13 cellular contexts compared by ENCODE assay signal in the genomic region with DNA sequence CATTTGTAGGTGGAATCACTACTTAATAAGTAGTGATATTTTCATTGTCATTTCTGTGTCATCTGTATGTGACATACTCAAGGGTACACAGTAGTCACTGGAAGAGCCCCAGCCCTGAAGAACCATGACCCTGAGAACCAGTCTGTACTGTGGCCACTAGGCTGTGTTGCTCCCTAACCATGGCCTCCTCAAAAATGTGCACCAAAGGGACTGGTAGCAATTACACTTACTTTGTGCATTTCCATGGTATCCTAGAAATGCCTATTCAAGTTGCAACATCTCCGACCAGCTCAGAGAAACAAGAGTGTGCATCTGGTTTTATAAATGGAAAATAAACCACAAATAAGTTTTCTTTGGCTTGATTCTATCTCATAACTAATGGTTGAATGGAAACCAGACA.
DNase-seq lines count a peak whose midpoint lies in the region; ATAC-seq and TF ChIP-seq lines count a peak whose summit lies in the region.
"Had no signal": no experiment of that assay in that cellular context is flagged by ENCODE, and none has a peak within 500 bp of the region (broad histone marks: within the 10 kb centered on the region; RNA-seq: fewer than 3 reads in every experiment).

No MANE protein-coding gene starts in this region.

- H3K36me3 ChIP-seq in CD4-positive, CD25-positive, alpha-beta regulatory T cell (ENCODE audit: control insufficient read depth, insufficient read depth, low read length), result peaks cover 81% of the 10 kb centered on the region
- H3K36me3 ChIP-seq in RWPE2 (ENCODE audit: low read depth), result no peaks in the 10 kb centered on the region

- no peaks in the 10 kb centered on the region for H3K27me3 ChIP-seq in CD4-positive, CD25-positive, alpha-beta regulatory T cell (ENCODE audit: control insufficient read depth, insufficient read depth, low read length)
- H3K27me3 ChIP-seq in RWPE2 (ENCODE audit: insufficient read depth, poor library complexity, severe bottlenecking), result no peaks in the 10 kb centered on the region

- no peak overlapping the region for H3K4me3 ChIP-seq in CD4-positive, CD25-positive, alpha-beta regulatory T cell (ENCODE audit: low read depth, low read length)
- H3K4me3 ChIP-seq in RWPE2 (ENCODE audit: severe bottlenecking), result no peak overlapping the region
- no peak overlapping the region for H3K4me3 ChIP-seq in fibroblast of mammary gland (ENCODE audit: control insufficient read depth, low read depth, low read length)
- H3K4me3 ChIP-seq in coronary artery, result no peak overlapping the region
- H3K4me3 ChIP-seq: skin epidermis had no signal

- peaks cover 65% of the 10 kb centered on the region for H3K36me3 Mint-ChIP-seq in CD4-positive, CD25-positive, alpha-beta regulatory T cell

- peak in 1 of 3 donors; percentile 19 for DNase-seq in CD4-positive, CD25-positive, alpha-beta regulatory T cell
- DNase-seq in RWPE2 (ENCODE audit: low spot score), result no peak
- DNase-seq in fibroblast of mammary gland (ENCODE audit: low read depth), result peak; percentile 92
- DNase-seq in coronary artery (ENCODE audit: low spot score), result no peak
- DNase-seq in amniotic stem cell (lab: John Stamatoyannopoulos, UW), result no peak
- DNase-seq: DMS79 treated with DMSO at 0.1 percent for 48 hours; left ventricle myocardium superior; NCI-H1930; stimulated activated naive B cell treated with anti-CD40 and anti-IgM and Interleukin-4, amounts not matched to agents 10 μg/mL and 1 μg/mL and 100 μg/mL, for 72 hours had no signal

- no peaks in the 10 kb centered on the region for H3K9me3 ChIP-seq in CD4-positive, CD25-positive, alpha-beta regulatory T cell (ENCODE audit: control insufficient read depth in 2 of 2, low read length in 2 of 2)
- no peaks in the 10 kb centered on the region for H3K9me3 ChIP-seq in RWPE2 (ENCODE audit: severe bottlenecking)

- H3K4me1 ChIP-seq in CD4-positive, CD25-positive, alpha-beta regulatory T cell (ENCODE audit: control insufficient read depth, insufficient read depth, low read length, poor library complexity, severe bottlenecking), result peaks cover under 1% of the 10 kb centered on the region
- H3K4me1 ChIP-seq in RWPE2 (ENCODE audit: insufficient read depth, poor library complexity, severe bottlenecking), result peaks cover 35% of the 10 kb centered on the region

- no peak overlapping the region for H3K27ac ChIP-seq in CD4-positive, CD25-positive, alpha-beta regulatory T cell (ENCODE audit: insufficient read depth, low read length, poor library complexity, severe bottlenecking)
- H3K27ac ChIP-seq in RWPE2 (ENCODE audit: poor library complexity, severe bottlenecking) (peak overlapping the region; percentile 87), coronary artery (no peak overlapping the region)

- TF ChIP-seq CTCF in RWPE2 (IDR thresholded peaks at IDR 0.05; ENCODE audit: poor library complexity, severe bottlenecking), result no peak
- peak; percentile 67 for TF ChIP-seq CTCF in fibroblast of mammary gland (conservative IDR thresholded peaks at IDR 0.05; ENCODE audit: control insufficient read depth, insufficient read depth, low read depth, low read length)
- TF ChIP-seq CTCF in coronary artery (IDR thresholded peaks at IDR 0.05), result no peak

- H3K9me3 Mint-ChIP-seq in CD4-positive, CD25-positive, alpha-beta regulatory T cell, result peaks cover 0 to 1% (median 0%) of the 10 kb centered on the region in 7 donors

- peaks cover 35 to 52% (median 47%) of the 10 kb centered on the region in 4 donors for H3K4me1 Mint-ChIP-seq in CD4-positive, CD25-positive, alpha-beta regulatory T cell

- H3K27ac Mint-ChIP-seq in CD4-positive, CD25-positive, alpha-beta regulatory T cell, result peak overlapping the region in 2 of 3 donors; percentile 64 to 85

- H3K27me3 Mint-ChIP-seq in CD4-positive, CD25-positive, alpha-beta regulatory T cell, result no peaks in the 10 kb centered on the region
- H3K27me3 Mint-ChIP-seq: stimulated activated naive B cell treated with anti-CD40 and anti-IgM and Interleukin-4, amounts not matched to agents 10 μg/mL and 1 μg/mL and 100 μg/mL, for 72 hours had no signal

- ATAC-seq in CD4-positive, CD25-positive, alpha-beta regulatory T cell (ENCODE audit: low read depth in 2 of 2), result no peak
- ATAC-seq in GM19351 (IDR thresholded peaks at IDR 0.05; ENCODE audit: unreplicated experiment) (peak; percentile 45), RWPE2 (ENCODE audit: low read depth) (no peak), GM21447 (IDR thresholded peaks at IDR 0.05; ENCODE audit: unreplicated experiment) (no peak), GM19324 (IDR thresholded peaks at IDR 0.05; ENCODE audit: low FRiP score, unreplicated experiment) (no peak)
- ATAC-seq: left ventricle myocardium superior; stimulated activated naive B cell treated with anti-CD40 and anti-IgM and Interleukin-4, amounts not matched to agents 10 μg/mL and 1 μg/mL and 100 μg/mL, for 72 hours had no signal

- H3K4me3 Mint-ChIP-seq in CD4-positive, CD25-positive, alpha-beta regulatory T cell, result no peak overlapping the region
- H3K4me3 Mint-ChIP-seq: stimulated activated naive B cell treated with anti-CD40 and anti-IgM and Interleukin-4, amounts not matched to agents 10 μg/mL and 1 μg/mL and 100 μg/mL, for 72 hours had no signal
